In genomic region chr19:41307090-41307875, GRCh38 we compare ENCODE assay signal across 9 cellular contexts. TPM values are rescaled to one million over a fixed set of nuclear protein-coding genes. Genes with fewer than 3 reads are reported as not detected.
DNase-seq lines count a peak whose midpoint lies in the region; ATAC-seq, FAIRE-seq and TF ChIP-seq lines count a peak whose summit lies in the region.
"Had no signal": no experiment of that assay in that cellular context is flagged by ENCODE, and none has a peak within 500 bp of the region (broad histone marks: within the 10 kb centered on the region; RNA-seq: fewer than 3 reads in every experiment).

No MANE protein-coding gene starts in this region.

- peak overlapping the region; percentile 62 for H3K4me3 Mint-ChIP-seq in activated T-cell treated with anti-CD3 and anti-CD28 coated beads, Interleukin-2, amount 50 U/mL, for 4 hours
- H3K4me3 Mint-ChIP-seq in activated CD8-positive, alpha-beta T cell treated with anti-CD3 and anti-CD28 coated beads for 36 hours = peak overlapping the region; percentile 46

- no peak overlapping the region for H3K9ac ChIP-seq in HepG2 (ENCODE audit: insufficient read depth, low read depth, low read length)

- TF ChIP-seq RAD21 in HepG2 (CRISPR knock-in tag; IDR thresholded peaks at IDR 0.05) = no peak

- TF ChIP-seq EP300 in HepG2 (IDR thresholded peaks at IDR 0.05; ENCODE audit: low read depth in 2 of 2, low read length in 2 of 2) (no peak), HepG2 (CRISPR knock-in tag; IDR thresholded peaks at IDR 0.05; ENCODE audit: borderline replicate concordance) (no peak)

- H4K20me1 ChIP-seq in HepG2 (ENCODE audit: insufficient read depth, low read length) = no peaks in the 10 kb centered on the region

- H3K9me3 Mint-ChIP-seq in activated T-cell treated with anti-CD3 and anti-CD28 coated beads, Interleukin-2, amount 50 U/mL, for 4 hours = no peaks in the 10 kb centered on the region
- H3K9me3 Mint-ChIP-seq in activated CD8-positive, alpha-beta T cell treated with anti-CD3 and anti-CD28 coated beads for 36 hours = no peaks in the 10 kb centered on the region

- BruUV-seq in HepG2 (replicated peaks; lab: Mats Ljungman, UMichigan) = TSS peak; percentile 33

- no peaks in the 10 kb centered on the region for H3K27me3 Mint-ChIP-seq in activated T-cell treated with anti-CD3 and anti-CD28 coated beads, Interleukin-2, amount 50 U/mL, for 4 hours (ENCODE audit: low read depth)
- H3K27me3 Mint-ChIP-seq in activated CD8-positive, alpha-beta T cell treated with anti-CD3 and anti-CD28 coated beads for 36 hours = no peaks in the 10 kb centered on the region

- no peak for FAIRE-seq in HepG2 (lab: Jason Lieb, UNC)

- CTCF ChIA-PET in activated CD8-positive, alpha-beta T cell treated with anti-CD3 and anti-CD28 coated beads for 36 hours (lab: Charles Lee) = interaction anchor here (0.7 to 4.3 kb wide), 14 partner anchors 7 to 121 kb away, joined by 3 to 53 read pairs (median 4); partner anchors contain the start of genes B9D2 and HNRNPUL1
- CTCF ChIA-PET in HepG2 (lab: Yijun Ruan, JAX; ENCODE audit: low intra/inter-chr PET ratio, low total read pairs) = interaction anchor here (1.0 kb wide), 1 partner anchor 103 kb away, joined by 5 read pairs; no protein-coding TSS in a partner anchor

- peak overlapping the region; percentile 98 for H3K27ac Mint-ChIP-seq in activated CD8-positive, alpha-beta T cell treated with anti-CD3 and anti-CD28 coated beads for 36 hours

- no peak overlapping the region for H3K4me3 ChIP-seq in HepG2 (replicated peaks in 1 of 3; ENCODE audit: insufficient read depth in 1 of 3, low read depth in 2 of 3, low read length in 3 of 3)
- peak overlapping the region; percentile 33 for H3K4me3 ChIP-seq in thymus (ENCODE audit: low read length)

- no peak for ATAC-seq in activated T-cell treated with anti-CD3 and anti-CD28 coated beads, Interleukin-2, amount 50 U/mL, for 4 hours
- peak; percentile 5 for ATAC-seq in activated CD8-positive, alpha-beta T cell treated with anti-CD3 and anti-CD28 coated beads for 36 hours
- ATAC-seq in HepG2 = no peak
- ATAC-seq in HG03378 (IDR thresholded peaks at IDR 0.05; ENCODE audit: unreplicated experiment) = no peak
- no peak for ATAC-seq in HG03439 (IDR thresholded peaks at IDR 0.05; ENCODE audit: unreplicated experiment)

- intact Hi-C loops in activated CD8-positive, alpha-beta T cell treated with anti-CD3 and anti-CD28 coated beads for 36 hours (cut with micrococcal nuclease) = loop anchor here (5.0 kb wide), 2 partner anchors 45 to 105 kb away; partner anchors contain the start of gene TGFB1
- intact Hi-C loops in HepG2 (cut with micrococcal nuclease; ENCODE audit: unreplicated experiment) = no loop called here

- H3K27me3 ChIP-seq in HepG2 (ENCODE audit: control insufficient read depth in 1 of 2, insufficient read depth in 2 of 2, low read length in 2 of 2) (no peaks in the 10 kb centered on the region), thymus (ENCODE audit: control insufficient read depth, insufficient read depth) (no peaks in the 10 kb centered on the region)

- H3K36me3 Mint-ChIP-seq in activated T-cell treated with anti-CD3 and anti-CD28 coated beads, Interleukin-2, amount 50 U/mL, for 4 hours (ENCODE audit: insufficient read depth) = peaks cover 31% of the 10 kb centered on the region
- H3K36me3 Mint-ChIP-seq in activated CD8-positive, alpha-beta T cell treated with anti-CD3 and anti-CD28 coated beads for 36 hours (ENCODE audit: low read depth) = peaks cover 59% of the 10 kb centered on the region

- POLR2A ChIA-PET in activated CD8-positive, alpha-beta T cell treated with anti-CD3 and anti-CD28 coated beads for 36 hours (lab: Charles Lee) = interaction anchor here (0.6 to 14.9 kb wide), 12 partner anchors 8 to 566 kb away, joined by 3 to 179 read pairs (median 4); partner anchors contain the start of gene HNRNPUL1
- POLR2A ChIA-PET in HepG2 (lab: Yijun Ruan, JAX) = interaction anchor here (1.9 to 5.3 kb wide), 3 partner anchors 16 to 45 kb away, joined by 9 to 55 read pairs (median 31); partner anchors contain the start of gene HNRNPUL1

- H3K9me3 ChIP-seq in HepG2 (ENCODE audit: low read length) = no peaks in the 10 kb centered on the region
- no peaks in the 10 kb centered on the region for H3K9me3 ChIP-seq in thymus (ENCODE audit: control insufficient read depth)

- H3K4me2 ChIP-seq in HepG2 (ENCODE audit: low read depth, low read length) = no peak overlapping the region

- no peak overlapping the region for H3K27ac ChIP-seq in HepG2 (ENCODE audit: extremely low read length, insufficient read depth, low read length)
- peak overlapping the region; percentile 92 for H3K27ac ChIP-seq in thymus (ENCODE audit: low read depth)

- 93% methylated on average over 8 of the region's 8 CpGs for WGBS in HepG2 (ENCODE audit: low lambda C conversion rate)
- WGBS in thymus = 8% methylated on average over 8 of the region's 8 CpGs

- H3K4me1 ChIP-seq in HepG2 (ENCODE audit: insufficient read depth, low read length) (peaks cover 28% of the 10 kb centered on the region), thymus (ENCODE audit: control insufficient read depth, insufficient read depth, low read length) (peaks cover 43% of the 10 kb centered on the region)

- peaks cover 88% of the 10 kb centered on the region for H3K4me1 Mint-ChIP-seq in activated T-cell treated with anti-CD3 and anti-CD28 coated beads, Interleukin-2, amount 50 U/mL, for 4 hours (ENCODE audit: low read depth)
- H3K4me1 Mint-ChIP-seq in activated CD8-positive, alpha-beta T cell treated with anti-CD3 and anti-CD28 coated beads for 36 hours (ENCODE audit: low read depth) = peaks cover 80% of the 10 kb centered on the region

- TF ChIP-seq POLR2A in HepG2 (IDR thresholded peaks at IDR 0.05; ENCODE audit: insufficient read depth in 1 of 2, low read depth in 2 of 2, low read length in 2 of 2) = no peak

- no peak for DNase-seq in activated T-cell treated with anti-CD3 and anti-CD28 coated beads, Interleukin-2, amount 50 U/mL, for 4 hours
- no peak for DNase-seq in activated T-cell treated with anti-CD3 and anti-CD28 coated beads, Interleukin-2, amount 50 U/mL, for 1 hour
- peak; percentile 42 for DNase-seq in activated CD8-positive, alpha-beta T cell treated with anti-CD3 and anti-CD28 coated beads for 36 hours
- no peak for DNase-seq in HepG2 (ENCODE audit: low spot score)
- DNase-seq in cortex of kidney (lab: John Stamatoyannopoulos, UW) = no peak
- DNase-seq: T1000 had no signal

- TF ChIP-seq CTCF in activated CD8-positive, alpha-beta T cell treated with anti-CD3 and anti-CD28 coated beads for 36 hours (IDR thresholded peaks at IDR 0.05) = no peak
- no peak for TF ChIP-seq CTCF in HepG2 (CRISPR knock-in tag; IDR thresholded peaks at IDR 0.05)

- no peak overlapping the region for H2AFZ ChIP-seq in HepG2 (ENCODE audit: low read length)

- H3K36me3 ChIP-seq in HepG2 (replicated peaks in 1 of 2; ENCODE audit: control insufficient read depth in 1 of 2, insufficient read depth in 2 of 2, low read length in 2 of 2) (peaks cover 26 to 53% of the 10 kb centered on the region in 2 experiments), thymus (ENCODE audit: control insufficient read depth, insufficient read depth) (peaks cover 45% of the 10 kb centered on the region)

- peaks cover 19% of the 10 kb centered on the region for H3K79me2 ChIP-seq in HepG2 (ENCODE audit: insufficient read depth, low read length)

- in situ Hi-C loops in HepG2 (cut with HindIII; ENCODE audit: extremely low pct_ligation_motif_present, low pct_unique_long_range_greater_than_20kb) = loop anchor here (5.0 kb wide), 1 partner anchor 40 kb away; no protein-coding TSS in a partner anchor

RNA-seq across cellular contexts. Expression of gene CCDC97, which starts 2.7 kb away (rescaled TPM):
- 10 to 100 TPM; 33.8 to 40.5 (median 35.1) TPM for total RNA-seq in activated T-cell treated with anti-CD3 and anti-CD28 coated beads, Interleukin-2, amount 50 U/mL, for 4 hours
- total RNA-seq in activated CD8-positive, alpha-beta T cell treated with anti-CD3 and anti-CD28 coated beads for 36 hours = 10 to 100 TPM; 15.9 to 20.4 TPM
- total RNA-seq in HepG2 (2016; rRNA removed; fragmentation: Illumina TruSeq; extraction: Trizol) = 7.1 and 7.3 TPM in 2 replicates
- 1.5 and 3.3 TPM in 2 replicates for total RNA-seq in HepG2 (2016; cell fraction: cytosol; rRNA removed; fragmentation: Illumina TruSeq; extraction: Trizol; ENCODE audit: low read depth)
- total RNA-seq in HepG2 (2016; cell fraction: insoluble cytoplasmic fraction; rRNA removed; fragmentation: Illumina TruSeq; extraction: Trizol) = 6.7 and 7.8 TPM in 2 replicates
- total RNA-seq in HepG2 (2016; cell fraction: membrane; rRNA removed; fragmentation: Illumina TruSeq; extraction: Trizol) = 4.3 and 5.8 TPM in 2 replicates
- total RNA-seq in HepG2 (2016; cell fraction: nucleus; rRNA removed; fragmentation: Illumina TruSeq; extraction: Trizol) = 5.8 and 7.6 TPM in 2 replicates
- polyA plus RNA-seq in HepG2 (2011; rRNA removed) (6.2 and 7.2 TPM in 2 replicates), thymus (15.4 TPM)
- 6.6 and 7.0 TPM in 2 replicates for polyA plus RNA-seq in HepG2 (2011; cell fraction: cytosol; rRNA removed)
- 10.5 and 12.4 TPM in 2 replicates for polyA plus RNA-seq in HepG2 (2011; cell fraction: nucleus; rRNA removed)
- polyA plus RNA-seq in HepG2 (2012) = 8.9 and 9.4 TPM in 2 replicates
- 1.4 and 1.9 TPM in 2 replicates for polyA plus RNA-seq in HepG2 (2016; cell fraction: cytosol; fragmentation: Illumina TruSeq; extraction: Trizol; ENCODE audit: low read depth)
- polyA plus RNA-seq in HepG2 (2016; cell fraction: insoluble cytoplasmic fraction; fragmentation: Illumina TruSeq; extraction: Trizol; ENCODE audit: low read depth) = 10.6 and 15.1 TPM in 2 replicates
- polyA plus RNA-seq in HepG2 (2016; cell fraction: membrane; fragmentation: Illumina TruSeq; extraction: Trizol; ENCODE audit: low read depth) = 4.3 and 5.1 TPM in 2 replicates
- 16.5 and 17.3 TPM in 2 replicates for polyA plus RNA-seq in HepG2 (2016; cell fraction: nucleus; fragmentation: Illumina TruSeq; extraction: Trizol; ENCODE audit: insufficient read depth, low read depth)
- polyA minus RNA-seq in HepG2 (2011; rRNA and poly(A)+ RNA removed; ENCODE audit: low replicate concordance) = 11.3 and 18.0 TPM in 2 replicates
- 3.8 and 5.4 TPM in 2 replicates for polyA minus RNA-seq in HepG2 (2011; cell fraction: cytosol; rRNA and poly(A)+ RNA removed)
- 9.4 and 9.9 TPM in 2 replicates for polyA minus RNA-seq in HepG2 (2011; cell fraction: nucleus; rRNA and poly(A)+ RNA removed)

RNA-seq across cellular contexts. Expression of gene HNRNPUL1, which starts 43.1 kb away (rescaled TPM):
- total RNA-seq in activated T-cell treated with anti-CD3 and anti-CD28 coated beads, Interleukin-2, amount 50 U/mL, for 4 hours = 100 to 1,000 TPM; 224 to 248 (median 238) TPM
- total RNA-seq in activated CD8-positive, alpha-beta T cell treated with anti-CD3 and anti-CD28 coated beads for 36 hours = 100 to 1,000 TPM; 257 to 259 TPM
- 81.7 and 88.8 TPM in 2 replicates for total RNA-seq in HepG2 (2016; rRNA removed; fragmentation: Illumina TruSeq; extraction: Trizol)
- total RNA-seq in HepG2 (2016; cell fraction: cytosol; rRNA removed; fragmentation: Illumina TruSeq; extraction: Trizol; ENCODE audit: low read depth) = 30.9 and 33.3 TPM in 2 replicates
- 77.3 and 84.2 TPM in 2 replicates for total RNA-seq in HepG2 (2016; cell fraction: insoluble cytoplasmic fraction; rRNA removed; fragmentation: Illumina TruSeq; extraction: Trizol)
- total RNA-seq in HepG2 (2016; cell fraction: membrane; rRNA removed; fragmentation: Illumina TruSeq; extraction: Trizol) = 78.7 and 78.8 TPM in 2 replicates
- 62.2 and 71.6 TPM in 2 replicates for total RNA-seq in HepG2 (2016; cell fraction: nucleus; rRNA removed; fragmentation: Illumina TruSeq; extraction: Trizol)
- polyA plus RNA-seq in HepG2 (2011; rRNA removed) (29.7 and 30.9 TPM in 2 replicates), thymus (98.7 TPM)
- 16.7 and 21.1 TPM in 2 replicates for polyA plus RNA-seq in HepG2 (2011; cell fraction: cytosol; rRNA removed)
- polyA plus RNA-seq in HepG2 (2011; cell fraction: nucleus; rRNA removed) = 36.0 and 41.1 TPM in 2 replicates
- polyA plus RNA-seq in HepG2 (2012) = 62.3 and 78.5 TPM in 2 replicates
- 43.7 and 48.0 TPM in 2 replicates for polyA plus RNA-seq in HepG2 (2016; cell fraction: cytosol; fragmentation: Illumina TruSeq; extraction: Trizol; ENCODE audit: low read depth)
- 126 and 151 TPM in 2 replicates for polyA plus RNA-seq in HepG2 (2016; cell fraction: insoluble cytoplasmic fraction; fragmentation: Illumina TruSeq; extraction: Trizol; ENCODE audit: low read depth)
- 99.0 and 109 TPM in 2 replicates for polyA plus RNA-seq in HepG2 (2016; cell fraction: membrane; fragmentation: Illumina TruSeq; extraction: Trizol; ENCODE audit: low read depth)
- polyA plus RNA-seq in HepG2 (2016; cell fraction: nucleus; fragmentation: Illumina TruSeq; extraction: Trizol; ENCODE audit: insufficient read depth, low read depth) = 102 and 113 TPM in 2 replicates
- polyA minus RNA-seq in HepG2 (2011; rRNA and poly(A)+ RNA removed; ENCODE audit: low replicate concordance) = 47.6 and 50.7 TPM in 2 replicates
- 23.6 and 33.9 TPM in 2 replicates for polyA minus RNA-seq in HepG2 (2011; cell fraction: cytosol; rRNA and poly(A)+ RNA removed)
- polyA minus RNA-seq in HepG2 (2011; cell fraction: nucleus; rRNA and poly(A)+ RNA removed) = 61.9 and 71.0 TPM in 2 replicates

RNA-seq across cellular contexts. Expression of gene TGFB1, which starts 46.4 kb away (rescaled TPM):
- total RNA-seq in activated T-cell treated with anti-CD3 and anti-CD28 coated beads, Interleukin-2, amount 50 U/mL, for 4 hours = 100 to 1,000 TPM; 134 to 168 (median 142) TPM
- total RNA-seq in activated CD8-positive, alpha-beta T cell treated with anti-CD3 and anti-CD28 coated beads for 36 hours = 100 to 1,000 TPM; 112 to 123 TPM
- total RNA-seq in HepG2 (2016; rRNA removed; fragmentation: Illumina TruSeq; extraction: Trizol) = 2.7 and 4.1 TPM in 2 replicates
- total RNA-seq in HepG2 (2016; cell fraction: cytosol; rRNA removed; fragmentation: Illumina TruSeq; extraction: Trizol; ENCODE audit: low read depth) = 6.2 and 9.0 TPM in 2 replicates
- 2.2 and 3.6 TPM in 2 replicates for total RNA-seq in HepG2 (2016; cell fraction: insoluble cytoplasmic fraction; rRNA removed; fragmentation: Illumina TruSeq; extraction: Trizol)
- 12.7 and 14.7 TPM in 2 replicates for total RNA-seq in HepG2 (2016; cell fraction: membrane; rRNA removed; fragmentation: Illumina TruSeq; extraction: Trizol)
- 3.0 and 7.5 TPM in 2 replicates for total RNA-seq in HepG2 (2016; cell fraction: nucleus; rRNA removed; fragmentation: Illumina TruSeq; extraction: Trizol)
- polyA plus RNA-seq in HepG2 (2011; rRNA removed) = 5.4 and 6.2 TPM in 2 replicates
- 4.9 and 6.6 TPM in 2 replicates for polyA plus RNA-seq in HepG2 (2011; cell fraction: cytosol; rRNA removed)
- polyA plus RNA-seq in HepG2 (2011; cell fraction: nucleus; rRNA removed) = 24.0 and 30.3 TPM in 2 replicates
- 27.5 and 39.6 TPM in 2 replicates for polyA plus RNA-seq in HepG2 (2012)
- polyA plus RNA-seq in HepG2 (2016; cell fraction: cytosol; fragmentation: Illumina TruSeq; extraction: Trizol; ENCODE audit: low read depth) = 35.9 and 36.5 TPM in 2 replicates
- polyA plus RNA-seq in HepG2 (2016; cell fraction: insoluble cytoplasmic fraction; fragmentation: Illumina TruSeq; extraction: Trizol; ENCODE audit: low read depth) = 13.3 and 16.4 TPM in 2 replicates
- 49.5 and 52.5 TPM in 2 replicates for polyA plus RNA-seq in HepG2 (2016; cell fraction: membrane; fragmentation: Illumina TruSeq; extraction: Trizol; ENCODE audit: low read depth)
- polyA plus RNA-seq in HepG2 (2016; cell fraction: nucleus; fragmentation: Illumina TruSeq; extraction: Trizol; ENCODE audit: insufficient read depth, low read depth) = 30.3 and 32.9 TPM in 2 replicates
- 5.5 and 10.7 TPM in 2 replicates for polyA minus RNA-seq in HepG2 (2011; rRNA and poly(A)+ RNA removed; ENCODE audit: low replicate concordance)
- polyA minus RNA-seq in HepG2 (2011; cell fraction: cytosol; rRNA and poly(A)+ RNA removed) = 17.6 and 20.2 TPM in 2 replicates
- polyA minus RNA-seq in HepG2 (2011; cell fraction: nucleus; rRNA and poly(A)+ RNA removed) = 6.1 and 7.5 TPM in 2 replicates
- 24.8 TPM for polyA plus RNA-seq in thymus

RNA-seq across cellular contexts. Expression of gene B9D2, which starts 56.7 kb away (rescaled TPM):
- 1 to 10 TPM; 5.4 to 5.7 (median 5.7) TPM for total RNA-seq in activated T-cell treated with anti-CD3 and anti-CD28 coated beads, Interleukin-2, amount 50 U/mL, for 4 hours
- 1 to 10 TPM; 3.1 to 5.1 TPM for total RNA-seq in activated CD8-positive, alpha-beta T cell treated with anti-CD3 and anti-CD28 coated beads for 36 hours
- 4.4 and 5.3 TPM in 2 replicates for total RNA-seq in HepG2 (2016; rRNA removed; fragmentation: Illumina TruSeq; extraction: Trizol)
- total RNA-seq in HepG2 (2016; cell fraction: cytosol; rRNA removed; fragmentation: Illumina TruSeq; extraction: Trizol; ENCODE audit: low read depth) = 1.6 and 2.5 TPM in 2 replicates
- total RNA-seq in HepG2 (2016; cell fraction: insoluble cytoplasmic fraction; rRNA removed; fragmentation: Illumina TruSeq; extraction: Trizol) = 4.5 and 4.8 TPM in 2 replicates
- total RNA-seq in HepG2 (2016; cell fraction: membrane; rRNA removed; fragmentation: Illumina TruSeq; extraction: Trizol) = 3.0 and 4.0 TPM in 2 replicates
- 2.3 and 2.6 TPM in 2 replicates for total RNA-seq in HepG2 (2016; cell fraction: nucleus; rRNA removed; fragmentation: Illumina TruSeq; extraction: Trizol)
- polyA plus RNA-seq in HepG2 (2011; rRNA removed) (2.9 and 3.1 TPM in 2 replicates), thymus (9.0 TPM)
- polyA plus RNA-seq in HepG2 (2011; cell fraction: cytosol; rRNA removed) = 2.1 and 3.5 TPM in 2 replicates
- 2.3 and 2.4 TPM in 2 replicates for polyA plus RNA-seq in HepG2 (2011; cell fraction: nucleus; rRNA removed)
- 1.1 and 1.5 TPM in 2 replicates for polyA plus RNA-seq in HepG2 (2012)
- 1.9 TPM in 2 replicates for polyA plus RNA-seq in HepG2 (2016; cell fraction: cytosol; fragmentation: Illumina TruSeq; extraction: Trizol; ENCODE audit: low read depth)
- 3.4 and 4.7 TPM in 2 replicates for polyA plus RNA-seq in HepG2 (2016; cell fraction: insoluble cytoplasmic fraction; fragmentation: Illumina TruSeq; extraction: Trizol; ENCODE audit: low read depth)
- 2.7 and 3.1 TPM in 2 replicates for polyA plus RNA-seq in HepG2 (2016; cell fraction: membrane; fragmentation: Illumina TruSeq; extraction: Trizol; ENCODE audit: low read depth)
- 3.4 and 5.8 TPM in 2 replicates for polyA plus RNA-seq in HepG2 (2016; cell fraction: nucleus; fragmentation: Illumina TruSeq; extraction: Trizol; ENCODE audit: insufficient read depth, low read depth)
- 2.0 and 4.3 TPM in 2 replicates for polyA minus RNA-seq in HepG2 (2011; rRNA and poly(A)+ RNA removed; ENCODE audit: low replicate concordance)
- polyA minus RNA-seq in HepG2 (2011; cell fraction: cytosol; rRNA and poly(A)+ RNA removed) = 1.2 and 1.5 TPM in 2 replicates
- 0.90 and 2.5 TPM in 2 replicates for polyA minus RNA-seq in HepG2 (2011; cell fraction: nucleus; rRNA and poly(A)+ RNA removed)

Comparison
In these comparisons a context has a peak if more than half of its experiments do, and no peak if none do; other contexts are left out.
1. RNA of gene TGFB1, which starts 46.4 kb away (total RNA-seq): 134 to 168 TPM in activated T-cell treated with anti-CD3 and anti-CD28 coated beads, Interleukin-2, amount 50 U/mL, for 4 hours and 112 to 123 TPM in activated CD8-positive, alpha-beta T cell treated with anti-CD3 and anti-CD28 coated beads for 36 hours; 2.2 to 14.7 TPM in HepG2; every median in the first group is over 4 times any median in the second.